Comparison of ENCODE assay signal across 16 cellular contexts in genomic region chr22:19822301-19823117, GRCh38. TPM values are rescaled to one million over a fixed set of nuclear protein-coding genes. Genes with fewer than 3 reads are reported as not detected.
DNase-seq lines count a peak whose midpoint lies in the region; ATAC-seq and TF ChIP-seq lines count a peak whose summit lies in the region.
"Had no signal": no experiment of that assay in that cellular context is flagged by ENCODE, and none has a peak within 500 bp of the region (broad histone marks: within the 10 kb centered on the region; RNA-seq: fewer than 3 reads in every experiment).

No MANE protein-coding gene starts in this region.

- DNase-seq in cardiac septum (ENCODE audit: low spot score), result peak; percentile 67
- DNase-seq in Right ventricle myocardium superior, result no peak
- DNase-seq in activated CD8-positive, alpha-beta memory T cell treated with anti-CD3 and anti-CD28 coated beads, Interleukin-2, amount 50 U/mL, for 4 hours, result peak; percentile 10
- peak; percentile 76 for DNase-seq in mesenteric fat pad (ENCODE audit: low spot score)
- peak; percentile 66 for DNase-seq in type B pancreatic cell (ENCODE audit: extremely low spot score, unreplicated experiment)
- DNase-seq in KG1 (lab: John Stamatoyannopoulos, UW), result no peak
- no peak for DNase-seq in NOMO-1 treated with dmso at 0.1 percent for 144 hours (lab: John Stamatoyannopoulos, UW; ENCODE audit: unreplicated experiment)
- DNase-seq: activated CD4-positive, CD25-positive, alpha-beta regulatory T cell treated with anti-CD3 and anti-CD28 coated beads, Interleukin-2, amount 50 U/mL, for 72 hours; activated naive CD8-positive, alpha-beta T cell treated with anti-CD3 and anti-CD28 coated beads, Interleukin-2, amount 50 U/mL, for 24 hours; caudate nucleus; foreskin keratinocyte; naive B cell; NCI-H1417 treated with DMSO at 0.1 percent for 48 hours; SHP77 treated with DMSO at 0.1 percent for 48 hours had no signal

- peaks cover 5% of the 10 kb centered on the region for H3K36me3 Mint-ChIP-seq in type B pancreatic cell
- H3K36me3 Mint-ChIP-seq: naive B cell had no signal

- intact Hi-C loops in cardiac septum (cut with DNase I) (no loop called here), Right ventricle myocardium superior (cut with DNase I) (no loop called here)

- no peak for TF ChIP-seq CTCF in type B pancreatic cell (conservative IDR thresholded peaks at IDR 0.05)

- H3K4me1 Mint-ChIP-seq in type B pancreatic cell (ENCODE audit: unreplicated experiment), result peaks cover 6% of the 10 kb centered on the region
- H3K4me1 Mint-ChIP-seq: activated naive CD8-positive, alpha-beta T cell treated with anti-CD3 and anti-CD28 coated beads, Interleukin-2, amount 50 U/mL, for 24 hours had no signal

- no peak overlapping the region for H3K27ac Mint-ChIP-seq in type B pancreatic cell
- H3K27ac Mint-ChIP-seq: activated naive CD8-positive, alpha-beta T cell treated with anti-CD3 and anti-CD28 coated beads, Interleukin-2, amount 50 U/mL, for 24 hours; naive B cell; T-helper 2 cell treated with Interferon-gamma antibody and Interleukin-4, amounts not matched to agents 5 μg/mL and 100 μg/mL, for 36 hours had no signal

- H3K4me3 Mint-ChIP-seq in type B pancreatic cell, result no peak overlapping the region
- H3K4me3 Mint-ChIP-seq: activated naive CD8-positive, alpha-beta T cell treated with anti-CD3 and anti-CD28 coated beads, Interleukin-2, amount 50 U/mL, for 24 hours; naive B cell; T-helper 2 cell treated with Interferon-gamma antibody and Interleukin-4, amounts not matched to agents 5 μg/mL and 100 μg/mL, for 36 hours had no signal

- no peak for ATAC-seq in Right ventricle myocardium superior (ENCODE audit: poor library complexity)
- no peak for ATAC-seq in HG03196 (IDR thresholded peaks at IDR 0.05; ENCODE audit: unreplicated experiment)
- ATAC-seq: foreskin keratinocyte had no signal

- H3K9me3 Mint-ChIP-seq in type B pancreatic cell, result no peaks in the 10 kb centered on the region
- H3K9me3 Mint-ChIP-seq: activated naive CD8-positive, alpha-beta T cell treated with anti-CD3 and anti-CD28 coated beads, Interleukin-2, amount 50 U/mL, for 24 hours; T-helper 2 cell treated with Interferon-gamma antibody and Interleukin-4, amounts not matched to agents 5 μg/mL and 100 μg/mL, for 36 hours had no signal

- no peaks in the 10 kb centered on the region for H3K27me3 Mint-ChIP-seq in type B pancreatic cell
- H3K27me3 Mint-ChIP-seq: activated naive CD8-positive, alpha-beta T cell treated with anti-CD3 and anti-CD28 coated beads, Interleukin-2, amount 50 U/mL, for 24 hours had no signal

RNA-seq across cellular contexts. Expression of gene GNB1L, which starts 32.2 kb away (rescaled TPM):
- total RNA-seq in cardiac septum (2.0 TPM), Right ventricle myocardium superior (2.5 TPM), mesenteric fat pad (4.2 TPM), type B pancreatic cell (ENCODE audit: low replicate concordance) (7.5 and 7.7 TPM in 2 replicates)

RNA-seq across cellular contexts. Expression of gene RTL10, which starts 32.2 kb away (rescaled TPM):
- total RNA-seq in cardiac septum (6.3 TPM), Right ventricle myocardium superior (6.2 TPM), mesenteric fat pad (8.4 TPM), type B pancreatic cell (ENCODE audit: low replicate concordance) (28.8 and 39.1 TPM in 2 replicates)

Comparison
In these comparisons a context has a peak if more than half of its experiments do, and no peak if none do; other contexts are left out.
1. DNase-seq: peak in cardiac septum (single experiment), activated CD8-positive, alpha-beta memory T cell treated with anti-CD3 and anti-CD28 coated beads, Interleukin-2, amount 50 U/mL, for 4 hours (single experiment), mesenteric fat pad (single experiment) and type B pancreatic cell (single experiment); none in Right ventricle myocardium superior (single experiment), KG1 (single experiment) and NOMO-1 treated with dmso at 0.1 percent for 144 hours (single experiment).